ENCODE assay signal across 9 cellular contexts in the genomic region with DNA sequence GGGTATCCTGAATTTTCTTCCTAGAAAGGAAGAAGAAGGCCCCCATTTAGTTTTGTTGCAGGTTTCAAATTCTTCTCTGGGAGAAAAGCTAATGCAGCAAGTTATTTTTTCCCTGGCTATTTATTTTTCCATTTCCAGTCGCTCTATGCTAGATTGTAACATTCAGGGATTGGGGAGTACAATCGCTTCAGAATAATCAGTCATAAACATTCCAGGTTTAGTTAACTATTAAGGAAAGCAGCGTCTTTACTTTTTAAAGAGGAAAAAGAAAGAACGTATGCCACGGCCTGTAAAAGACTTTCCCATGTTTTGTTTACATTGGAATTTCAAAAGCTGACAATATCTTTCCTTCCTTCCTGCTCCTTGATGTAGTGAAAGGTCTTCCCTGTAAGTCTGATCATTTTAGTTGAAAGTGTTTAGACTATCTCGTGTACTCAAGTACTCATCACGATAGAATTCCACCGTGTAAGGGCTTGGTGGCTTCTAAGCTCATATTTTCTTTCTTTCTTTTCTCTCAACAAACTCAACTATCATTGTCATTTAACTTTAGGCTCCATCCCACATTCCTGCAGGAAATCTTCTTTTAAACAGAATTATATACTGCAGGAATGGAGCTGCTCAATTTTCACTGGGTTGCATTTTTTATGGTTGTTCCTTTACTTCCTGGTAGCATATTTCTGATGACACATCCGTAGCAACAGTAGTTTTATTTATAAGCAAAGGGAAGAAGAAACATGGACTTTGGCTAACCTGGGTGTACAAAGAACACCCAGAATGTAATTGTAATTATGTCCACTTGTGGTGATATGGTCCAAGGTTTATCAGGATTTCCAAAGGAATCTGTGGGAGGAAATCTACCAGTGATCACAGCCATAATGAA.
DNase-seq lines count a peak whose midpoint lies in the region; ATAC-seq and TF ChIP-seq lines count a peak whose summit lies in the region.
"Had no signal": no experiment of that assay in that cellular context is flagged by ENCODE, and none has a peak within 500 bp of the region (broad histone marks: within the 10 kb centered on the region; RNA-seq: fewer than 3 reads in every experiment).

No MANE protein-coding gene starts in this region.

- no peaks in the 10 kb centered on the region for H3K27me3 Mint-ChIP-seq in natural killer cell (ENCODE audit: low read depth in 2 of 2)

- H4K20me1 ChIP-seq in MM.1S (ENCODE audit: insufficient read depth, low read length): no peaks in the 10 kb centered on the region

- H3K4me1 Mint-ChIP-seq in natural killer cell: no peaks in the 10 kb centered on the region

- intact Hi-C loops in Panc1 (cut with micrococcal nuclease; ENCODE audit: unreplicated experiment) (no loop called here), natural killer cell (cut with micrococcal nuclease) (no loop called here)

- in situ Hi-C loops in Panc1 (cut with HindIII; ENCODE audit: low pct_unique_long_range_greater_than_20kb, low sequenced_read_pairs): no loop called here

- H3K27ac Mint-ChIP-seq in natural killer cell: no peak overlapping the region

- no peaks in the 10 kb centered on the region for H3F3A ChIP-seq in MM.1S (ENCODE audit: insufficient read depth, low read length)

- H3K4me1 ChIP-seq in Panc1 (ENCODE audit: control insufficient read depth, insufficient read depth, low read length): peaks cover 12% of the 10 kb centered on the region
- H3K4me1 ChIP-seq in MM.1S (ENCODE audit: low read length): peaks cover 9% of the 10 kb centered on the region

- H3K36me3 Mint-ChIP-seq in natural killer cell: no peaks in the 10 kb centered on the region

- no peak overlapping the region for H3K9ac ChIP-seq in MM.1S (ENCODE audit: low read length)

- H3K9me2 ChIP-seq in MM.1S (replicated peaks; ENCODE audit: insufficient read depth, low read length): no peaks in the 10 kb centered on the region

- no TSS peak for BruUV-seq in Panc1 (replicated peaks; lab: Mats Ljungman, UMichigan)

- H3K27me3 ChIP-seq in Panc1 (ENCODE audit: control insufficient read depth, insufficient read depth, low read length) (no peaks in the 10 kb centered on the region), MM.1S (replicated peaks; ENCODE audit: insufficient read depth, low read length) (no peaks in the 10 kb centered on the region)

- H3K9me3 ChIP-seq in Panc1 (ENCODE audit: control insufficient read depth, insufficient read depth, low read depth, low read length) (no peaks in the 10 kb centered on the region), MM.1S (replicated peaks; ENCODE audit: insufficient read depth, low read length) (no peaks in the 10 kb centered on the region)

- H3K4me3 ChIP-seq in Panc1 (ENCODE audit: low read depth in 2 of 2, low read length in 2 of 2): peak overlapping the region in 1 of 2 experiments; percentile 5; a peak in 1 of 4 replicates
- no peak overlapping the region for H3K4me3 ChIP-seq in MM.1S (ENCODE audit: low read length)

- H3K4me3 Mint-ChIP-seq in natural killer cell: no peak overlapping the region

- POLR2A ChIA-PET in Panc1 (lab: Charles Lee): no interaction called here

- DNase-seq in Panc1 (ENCODE audit: low read depth, low spot score) (no peak), fibroblast of gingiva (ENCODE audit: low read depth) (peak; percentile 76), omental fat pad (ENCODE audit: low spot score) (no peak), natural killer cell (no peak), MM.1S (no peak), NCI-H2196 (lab: John Stamatoyannopoulos, UW; ENCODE audit: unreplicated experiment) (no peak)
- DNase-seq: DND-41 had no signal

- TF ChIP-seq CTCF in C4-2B (conservative IDR thresholded peaks at IDR 0.05) (peak; percentile 23), Panc1 (IDR thresholded peaks at IDR 0.05) (no peak), omental fat pad (IDR thresholded peaks at IDR 0.05) (no peak), natural killer cell (IDR thresholded peaks at IDR 0.05) (no peak), MM.1S (IDR thresholded peaks at IDR 0.05; ENCODE audit: low read length) (no peak)

- H3K9me3 Mint-ChIP-seq in natural killer cell: peaks cover 23 to 27% of the 10 kb centered on the region in 2 donors

- H3K79me2 ChIP-seq in MM.1S (ENCODE audit: low read length): no peaks in the 10 kb centered on the region

- CTCF ChIA-PET in Panc1 (lab: Charles Lee): no interaction called here

- H3K27ac ChIP-seq in C4-2B (0 out of 2 replicates have a peak overlapping the region, but pooled peaks have one; percentile 32), Panc1 (ENCODE audit: low read length) (peak overlapping the region; percentile 66), MM.1S (ENCODE audit: low read length) (no peak overlapping the region)

- H3K36me3 ChIP-seq in Panc1 (ENCODE audit: control insufficient read depth, insufficient read depth, low read length): no peaks in the 10 kb centered on the region
- H3K36me3 ChIP-seq in MM.1S (replicated peaks; ENCODE audit: insufficient read depth, low read length): no peaks in the 10 kb centered on the region

- ATAC-seq in Panc1 (0 out of 2 replicates have a peak, but pooled peaks have one; percentile 39), omental fat pad (ENCODE audit: low FRiP score) (peak; percentile 85), GM19324 (IDR thresholded peaks at IDR 0.05; ENCODE audit: low FRiP score, unreplicated experiment) (no peak), natural killer cell (no peak)

- no peak overlapping the region for H2AFZ ChIP-seq in MM.1S (ENCODE audit: low read length)

- no peak overlapping the region for H3K4me2 ChIP-seq in MM.1S (ENCODE audit: low read depth, low read length)

Comparison
In these comparisons a context has a peak if more than half of its experiments do, and no peak if none do; other contexts are left out.
1. ATAC-seq: peak in Panc1 (single experiment) and omental fat pad (single experiment); none in GM19324 (single experiment) and natural killer cell (0 of 3).